In genomic region chr5:178130576-178131445, GRCh38 we compare ENCODE assay signal across 8 cellular contexts.
A peak's percentile ranks its signal among the peaks of the same experiment; 100 is the strongest.
DNase-seq lines count a peak whose midpoint lies in the region; ATAC-seq and TF ChIP-seq lines count a peak whose summit lies in the region.

TSS of gene RMND5B (plus strand) at chr5:178131014. CDS start at chr5:178138120, 7,106 bp downstream.

- ATAC-seq in GM19023 (IDR thresholded peaks at IDR 0.05; ENCODE audit: unreplicated experiment) (peak; percentile 89), HG03175 (IDR thresholded peaks at IDR 0.05; ENCODE audit: unreplicated experiment) (peak; percentile 90)

- peak within 1 kb of the TSS; percentile 65 for H3K27ac ChIP-seq in cingulate gyrus (ENCODE audit: low read depth, low read length)

- no peak for TF ChIP-seq CTCF in AG10803 (conservative IDR thresholded peaks at IDR 0.05; ENCODE audit: low read length)

- peak; percentile 82 for DNase-seq in AG10803 (ENCODE audit: low read depth)
- DNase-seq in NCI-H510A (lab: John Stamatoyannopoulos, UW), result peak; percentile 69
- peak; percentile 74 to 82 for DNase-seq in activated CD4-positive, alpha-beta T cell treated with anti-CD3 and anti-CD28 coated beads for 4 hours
- peak; percentile 86 for DNase-seq in kidney tubule cell (ENCODE audit: low spot score)
- peak; percentile 48 to 61 for DNase-seq in stimulated activated CD4-positive, alpha-beta T cell treated with anti-CD3 and anti-CD28 coated beads, Interleukin-1b, Interleukin-23, amount 100 ng/mL, for 1 hour (ENCODE audit: low read depth in 2 of 2)

- peak within 1 kb of the TSS; percentile 81 for H3K4me3 ChIP-seq in AG10803 (ENCODE audit: low read length)

Comparison
In these comparisons a context has a peak if more than half of its experiments do, and no peak if none do; other contexts are left out.
1. Peak in every context shown above with its lines: DNase-seq, ATAC-seq, H3K4me3 ChIP-seq and H3K27ac ChIP-seq.